Comparison of ENCODE assay signal across 24 cellular contexts in genomic region chr9:127201071-127201541, GRCh38.
"Had no signal": no experiment of that assay in that cellular context is flagged by ENCODE, and none has a peak within 500 bp of the region (broad histone marks: within the 10 kb centered on the region; RNA-seq: fewer than 3 reads in every experiment).

No MANE protein-coding gene starts in this region.

- H3K27me3 ChIP-seq: ascending aorta, esophagus muscularis mucosa, heart right ventricle, pancreas, suprapubic skin, tibial artery had no signal

- H3K36me3 ChIP-seq: ascending aorta, pancreas, prostate gland, suprapubic skin had no signal

- H3K9me3 Mint-ChIP-seq: brain; naive B cell; nephron progenitor cell; T-helper 2 cell treated with Interferon-gamma antibody and Interleukin-4, amounts not matched to agents 5 μg/mL and 100 μg/mL, for 36 hours had no signal

- ATAC-seq: activated CD4-positive, alpha-beta T cell treated with anti-CD3 and anti-CD28 coated beads for 36 hours; activated CD8-positive, alpha-beta memory T cell treated with anti-CD3 and anti-CD28 coated beads, Interleukin-2, amount 10 ng/mL, durations not matched to agents 7 days and 5 days; activated CD8-positive, alpha-beta T cell treated with anti-CD3 and anti-CD28 coated beads, Interleukin-2, amount 10 ng/mL, durations not matched to agents 7 days and 5 days; foreskin keratinocyte; heart right ventricle; pancreas had no signal

- H3K4me3 Mint-ChIP-seq: activated CD4-positive, alpha-beta T cell treated with anti-CD3 and anti-CD28 coated beads for 36 hours; activated CD8-positive, alpha-beta memory T cell treated with anti-CD3 and anti-CD28 coated beads, Interleukin-2, amount 10 ng/mL, durations not matched to agents 7 days and 5 days; activated CD8-positive, alpha-beta T cell treated with anti-CD3 and anti-CD28 coated beads, Interleukin-2, amount 10 ng/mL, durations not matched to agents 7 days and 5 days; activated naive CD8-positive, alpha-beta T cell; brain; naive B cell; nephron progenitor cell; T-helper 2 cell treated with Interferon-gamma antibody and Interleukin-4, amounts not matched to agents 5 μg/mL and 100 μg/mL, for 36 hours had no signal

- H3K27me3 Mint-ChIP-seq: activated CD8-positive, alpha-beta memory T cell treated with anti-CD3 and anti-CD28 coated beads, Interleukin-2, amount 10 ng/mL, durations not matched to agents 7 days and 5 days; naive B cell had no signal

- H3K27ac ChIP-seq: ascending aorta, foreskin keratinocyte, heart right ventricle, pancreas, prostate gland, suprapubic skin, tibial artery had no signal

- H3K9me3 ChIP-seq: ascending aorta, esophagus muscularis mucosa, heart right ventricle, pancreas, prostate gland, suprapubic skin, tibial artery had no signal

- DNase-seq: activated CD4-positive, alpha-beta T cell treated with anti-CD3 and anti-CD28 coated beads for 36 hours; activated CD4-positive, CD25-positive, alpha-beta regulatory T cell; activated CD8-positive, alpha-beta memory T cell treated with anti-CD3 and anti-CD28 coated beads, Interleukin-2, amount 10 ng/mL, durations not matched to agents 7 days and 5 days; activated CD8-positive, alpha-beta T cell treated with anti-CD3 and anti-CD28 coated beads, Interleukin-2, amount 10 ng/mL, durations not matched to agents 7 days and 5 days; activated effector memory CD4-positive, alpha-beta T cell treated with Interleukin-2 at 50 U/mL for 16 hours; activated naive CD4-positive, alpha-beta T cell treated with Interleukin-2 at 50 U/mL for 16 hours; heart right ventricle; mammary epithelial cell; naive B cell; nephron progenitor cell; stimulated activated CD4-positive, alpha-beta T cell treated with anti-CD3 and anti-CD28 coated beads, Interleukin-15, amount 100 ng/mL, for 24 hours; stimulated activated CD4-positive, alpha-beta T cell treated with anti-CD3 and anti-CD28 coated beads, Interleukin-2, amount 100 ng/mL, for 24 hours; stimulated activated naive CD4-positive, alpha-beta T cell; T-helper 1 cell; tibial artery had no signal

- H3K4me3 ChIP-seq: ascending aorta, esophagus muscularis mucosa, heart right ventricle, pancreas, prostate gland, suprapubic skin, tibial artery had no signal

- H3K36me3 Mint-ChIP-seq: activated CD8-positive, alpha-beta memory T cell treated with anti-CD3 and anti-CD28 coated beads, Interleukin-2, amount 10 ng/mL, durations not matched to agents 7 days and 5 days; naive B cell had no signal

- H3K27ac Mint-ChIP-seq: activated CD4-positive, alpha-beta T cell treated with anti-CD3 and anti-CD28 coated beads for 36 hours; activated CD8-positive, alpha-beta memory T cell treated with anti-CD3 and anti-CD28 coated beads, Interleukin-2, amount 10 ng/mL, durations not matched to agents 7 days and 5 days; activated CD8-positive, alpha-beta T cell treated with anti-CD3 and anti-CD28 coated beads, Interleukin-2, amount 10 ng/mL, durations not matched to agents 7 days and 5 days; activated naive CD8-positive, alpha-beta T cell; naive B cell; nephron progenitor cell; T-helper 2 cell treated with Interferon-gamma antibody and Interleukin-4, amounts not matched to agents 5 μg/mL and 100 μg/mL, for 36 hours had no signal

- H3K4me1 ChIP-seq: foreskin keratinocyte, pancreas, prostate gland had no signal
